ENCODE assay signal across 13 cellular contexts in genomic region chr5:168159425-168159824, GRCh38.
DNase-seq lines count a peak whose midpoint lies in the region; ATAC-seq, FAIRE-seq and TF ChIP-seq lines count a peak whose summit lies in the region.
"Had no signal": no experiment of that assay in that cellular context is flagged by ENCODE, and none has a peak within 500 bp of the region (broad histone marks: within the 10 kb centered on the region; RNA-seq: fewer than 3 reads in every experiment).

No MANE protein-coding gene starts in this region.

- TF ChIP-seq POLR2A in GM12892 (IDR thresholded peaks at IDR 0.05; ENCODE audit: low read depth, low read length) = no peak

- peak; percentile 52 for DNase-seq in GM12865 (ENCODE audit: low read depth)
- DNase-seq in NCI-H2029 (lab: John Stamatoyannopoulos, UW) = peak; percentile 81
- peak; percentile 76 for DNase-seq in iPS-NIHi7 (ENCODE audit: extremely low spot score)
- no peak for DNase-seq in GM12892 (ENCODE audit: insufficient read length)
- no peak for DNase-seq in stimulated activated CD4-positive, alpha-beta T cell treated with anti-CD3 and anti-CD28 coated beads, Interleukin-15, amount 100 ng/mL, for 24 hours
- DNase-seq in mesenteric fat pad (ENCODE audit: low spot score) = no peak
- DNase-seq in EL = no peak

- no peak for TF ChIP-seq CTCF in GM12865 (IDR thresholded peaks at IDR 0.05; ENCODE audit: insufficient read depth, low read depth, low read length, missing control alignments)

- no peak for FAIRE-seq in GM12892 (lab: Jason Lieb, UNC)
- FAIRE-seq: frontal cortex, G401.6 had no signal

- no peak overlapping the region for H3K4me3 ChIP-seq in GM12865 (ENCODE audit: low read depth, low read length)
- H3K4me3 ChIP-seq: adrenal gland, skin epidermis, thoracic aorta had no signal

- peak; percentile 83 for ATAC-seq in HG02884 (IDR thresholded peaks at IDR 0.05; ENCODE audit: unreplicated experiment)

Comparison
In these comparisons a context has a peak if more than half of its experiments do, and no peak if none do; other contexts are left out.
1. DNase-seq: peak in GM12865 (single experiment), NCI-H2029 (single experiment) and iPS-NIHi7 (single experiment); none in GM12892 (single experiment), stimulated activated CD4-positive, alpha-beta T cell treated with anti-CD3 and anti-CD28 coated beads, Interleukin-15, amount 100 ng/mL, for 24 hours (single experiment), mesenteric fat pad (single experiment) and EL (single experiment).